9 cellular contexts compared by ENCODE assay signal in the genomic region with DNA sequence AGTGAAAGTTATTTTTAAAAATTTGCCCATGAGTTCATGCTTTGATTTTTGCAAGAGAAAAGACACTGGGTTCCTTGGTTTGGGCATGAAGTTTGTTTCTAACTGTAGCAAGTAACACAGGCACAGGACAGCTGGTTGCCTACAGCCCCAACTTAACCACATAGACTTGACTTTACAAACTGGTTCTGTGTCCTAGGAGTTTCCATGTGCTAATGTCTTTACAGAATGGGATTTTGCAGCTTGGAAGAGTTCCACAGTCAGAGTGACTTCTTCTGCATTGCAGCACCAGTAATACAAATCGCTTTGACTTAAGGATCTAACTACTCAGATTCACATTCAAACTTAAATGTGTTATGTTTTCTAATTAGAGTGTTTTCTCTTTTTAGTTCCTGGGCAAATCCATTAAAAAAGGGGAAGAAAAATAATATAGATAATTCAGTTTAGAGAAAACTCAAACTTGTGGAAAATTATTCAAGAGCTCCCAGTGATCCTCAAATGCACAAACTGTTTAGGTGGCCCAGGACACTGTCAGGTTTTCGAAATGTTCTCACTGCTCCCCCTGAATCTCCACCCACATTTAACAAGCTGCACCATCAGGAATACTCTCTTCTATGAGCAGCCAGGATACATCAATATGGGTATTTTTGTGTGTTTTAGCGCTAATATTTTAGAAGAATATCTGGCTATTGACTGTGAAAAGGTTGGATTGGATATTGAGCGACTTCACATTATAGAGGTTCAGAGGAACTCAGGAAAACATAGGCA. TPM values are rescaled to one million over a fixed set of nuclear protein-coding genes. Genes with fewer than 3 reads are reported as not detected.
DNase-seq lines count a peak whose midpoint lies in the region; ATAC-seq, FAIRE-seq and TF ChIP-seq lines count a peak whose summit lies in the region.
"Had no signal": no experiment of that assay in that cellular context is flagged by ENCODE, and none has a peak within 500 bp of the region (broad histone marks: within the 10 kb centered on the region; RNA-seq: fewer than 3 reads in every experiment).

No MANE protein-coding gene starts in this region.

- H3K4me1 Mint-ChIP-seq in glutamatergic neuron (ENCODE audit: low read depth, unreplicated experiment), result peaks cover 2% of the 10 kb centered on the region

- POLR2A ChIA-PET in A549 (lab: Yijun Ruan, JAX), result interaction anchor here (0.8 to 10.7 kb wide), 8 partner anchors 21 to 54 kb away, joined by 3 to 127 read pairs (median 12); a partner anchor contains a TSS

- peak overlapping the region; percentile 43 for H3K27ac Mint-ChIP-seq in glutamatergic neuron (ENCODE audit: unreplicated experiment)

- no peak for FAIRE-seq in A549 (lab: Jason Lieb, UNC)
- FAIRE-seq in GM19239 (lab: Jason Lieb, UNC), result peak; percentile 60

- no peaks in the 10 kb centered on the region for H3K36me3 ChIP-seq in SU-DHL-6 (ENCODE audit: low read length)
- H3K36me3 ChIP-seq: uterus had no signal

- peak overlapping the region; percentile 71 for H3K9ac ChIP-seq in SU-DHL-6 (ENCODE audit: low read length)

- H3K9me3 Mint-ChIP-seq in glutamatergic neuron (ENCODE audit: unreplicated experiment), result peaks cover 10% of the 10 kb centered on the region

- peaks cover 89% of the 10 kb centered on the region for H3F3A ChIP-seq in SU-DHL-6 (ENCODE audit: insufficient read depth)

- H3K27me3 Mint-ChIP-seq in glutamatergic neuron (ENCODE audit: unreplicated experiment), result peaks cover 6% of the 10 kb centered on the region

- ATAC-seq in A549 (no peak), GM21825 (IDR thresholded peaks at IDR 0.05; ENCODE audit: unreplicated experiment) (no peak), GM21723 (IDR thresholded peaks at IDR 0.05; ENCODE audit: unreplicated experiment) (no peak)

- TF ChIP-seq EP300 in A549 (IDR thresholded peaks at IDR 0.05), result no peak

- H3K9me2 ChIP-seq in SU-DHL-6 (replicated peaks; ENCODE audit: insufficient read depth, low read length), result no peaks in the 10 kb centered on the region

- H3K36me3 Mint-ChIP-seq in glutamatergic neuron (ENCODE audit: unreplicated experiment), result peaks cover 5% of the 10 kb centered on the region

- peak overlapping the region; percentile 25 for H2AFZ ChIP-seq in SU-DHL-6 (ENCODE audit: low read depth, low read length, severe bottlenecking)

- H3K4me1 ChIP-seq in A549, result 0 out of 3 replicates have a peak, but pooled peaks cover 4% of the 10 kb centered on the region

- H3K4me2 ChIP-seq in A549, result peak overlapping the region; percentile 73
- peak overlapping the region; percentile 80 for H3K4me2 ChIP-seq in SU-DHL-6 (ENCODE audit: low read depth, low read length, poor library complexity, severe bottlenecking)

- TF ChIP-seq POLR2A in A549 (IDR thresholded peaks at IDR 0.05; ENCODE audit: low read length), result no peak

- no peaks in the 10 kb centered on the region for H3K9me3 ChIP-seq in A549
- no peaks in the 10 kb centered on the region; the same call in 1 of the 2 replicates for H3K9me3 ChIP-seq in SU-DHL-6 (ENCODE audit: insufficient read depth, low read length)
- H3K9me3 ChIP-seq: uterus had no signal

- H3K4me3 ChIP-seq in A549 (no peak overlapping the region), SU-DHL-6 (ENCODE audit: insufficient read depth, low read length, poor library complexity, severe bottlenecking) (no peak overlapping the region)

- CTCF ChIA-PET in A549 (lab: Yijun Ruan, JAX), result interaction anchor here (1.3 kb wide), 1 partner anchor 27 kb away, joined by 8 read pairs; no protein-coding TSS in a partner anchor

- no peaks in the 10 kb centered on the region for H3K27me3 ChIP-seq in SU-DHL-6 (ENCODE audit: low read length)

- H3K79me2 ChIP-seq in SU-DHL-6 (ENCODE audit: insufficient read depth, low read length), result no peaks in the 10 kb centered on the region

- TF ChIP-seq CTCF in A549 (IDR thresholded peaks at IDR 0.05), result no peak
- no peak for TF ChIP-seq CTCF in SU-DHL-6 (IDR thresholded peaks at IDR 0.05; ENCODE audit: insufficient read depth, low read length, poor library complexity, severe bottlenecking)
- TF ChIP-seq CTCF in glutamatergic neuron (IDR thresholded peaks at IDR 0.05; ENCODE audit: partially characterized antibody, unreplicated experiment), result no peak

- 92% methylated on average over 4 of the region's 4 CpGs for WGBS in A549 (ENCODE audit: missing lambda C conversion rate)

- peak overlapping the region; percentile 96 for H3K4me3 Mint-ChIP-seq in glutamatergic neuron (ENCODE audit: unreplicated experiment)

- H4K20me1 ChIP-seq in SU-DHL-6 (ENCODE audit: low read depth, low read length), result no peaks in the 10 kb centered on the region

- TF ChIP-seq RAD21 in A549 (conservative IDR thresholded peaks at IDR 0.05 in 1 of 2, IDR thresholded peaks at IDR 0.05 in 1 of 2), result no peak

- peak overlapping the region; percentile 70 to 80 for H3K27ac ChIP-seq in A549
- H3K27ac ChIP-seq in SU-DHL-6 (ENCODE audit: low read depth, low read length), result peak overlapping the region; percentile 96
- H3K27ac ChIP-seq: uterus had no signal

- no peak for DNase-seq in A549 (ENCODE audit: low read depth in 1 of 2, low spot score in 1 of 2)
- DNase-seq in GM19239 (ENCODE audit: insufficient read length, low spot score), result no peak
- DNase-seq in glutamatergic neuron, result no peak
- DNase-seq in NCI-H774 (lab: John Stamatoyannopoulos, UW), result no peak
- no peak for DNase-seq in NCI-H1694 (lab: John Stamatoyannopoulos, UW)

TF ChIP-seq in A549, 52 proteins besides CTCF, POLR2A, EP300 and RAD21 (continues in another document):
- TF ChIP-seq JUN (IDR thresholded peaks at IDR 0.05) (no peak), KDM5A (IDR thresholded peaks at IDR 0.05) (no peak), ZFP36 (IDR thresholded peaks at IDR 0.05; ENCODE audit: borderline replicate concordance, partially characterized antibody) (no peak), HDAC2 (IDR thresholded peaks at IDR 0.05) (no peak), NR3C1 (IDR thresholded peaks at IDR 0.05) (no peak), TP53 (CRISPR knock-in tag; IDR thresholded peaks at IDR 0.05) (no peak), HEYL (CRISPR knock-in tag; IDR thresholded peaks at IDR 0.05) (no peak), SMC3 (IDR thresholded peaks at IDR 0.05) (no peak), PHF8 (IDR thresholded peaks at IDR 0.05; ENCODE audit: borderline replicate concordance, low read depth) (no peak), ZSCAN20 (CRISPR knock-in tag; IDR thresholded peaks at IDR 0.05) (no peak), SREBF2 (IDR thresholded peaks at IDR 0.05) (no peak), FOSL2 (IDR thresholded peaks at IDR 0.05) (no peak), FOSL2 (CRISPR knock-in tag; IDR thresholded peaks at IDR 0.05) (no peak), POLR2AphosphoS2 (conservative IDR thresholded peaks at IDR 0.05; ENCODE audit: low read length) (no peak)
- TF ChIP-seq, protein P1, sequence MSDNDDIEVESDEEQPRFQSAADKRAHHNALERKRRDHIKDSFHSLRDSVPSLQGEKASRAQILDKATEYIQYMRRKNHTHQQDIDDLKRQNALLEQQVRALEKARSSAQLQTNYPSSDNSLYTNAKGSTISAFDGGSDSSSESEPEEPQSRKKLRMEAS (IDR thresholded peaks at IDR 0.05), result no peak
- TF ChIP-seq, protein P2, sequence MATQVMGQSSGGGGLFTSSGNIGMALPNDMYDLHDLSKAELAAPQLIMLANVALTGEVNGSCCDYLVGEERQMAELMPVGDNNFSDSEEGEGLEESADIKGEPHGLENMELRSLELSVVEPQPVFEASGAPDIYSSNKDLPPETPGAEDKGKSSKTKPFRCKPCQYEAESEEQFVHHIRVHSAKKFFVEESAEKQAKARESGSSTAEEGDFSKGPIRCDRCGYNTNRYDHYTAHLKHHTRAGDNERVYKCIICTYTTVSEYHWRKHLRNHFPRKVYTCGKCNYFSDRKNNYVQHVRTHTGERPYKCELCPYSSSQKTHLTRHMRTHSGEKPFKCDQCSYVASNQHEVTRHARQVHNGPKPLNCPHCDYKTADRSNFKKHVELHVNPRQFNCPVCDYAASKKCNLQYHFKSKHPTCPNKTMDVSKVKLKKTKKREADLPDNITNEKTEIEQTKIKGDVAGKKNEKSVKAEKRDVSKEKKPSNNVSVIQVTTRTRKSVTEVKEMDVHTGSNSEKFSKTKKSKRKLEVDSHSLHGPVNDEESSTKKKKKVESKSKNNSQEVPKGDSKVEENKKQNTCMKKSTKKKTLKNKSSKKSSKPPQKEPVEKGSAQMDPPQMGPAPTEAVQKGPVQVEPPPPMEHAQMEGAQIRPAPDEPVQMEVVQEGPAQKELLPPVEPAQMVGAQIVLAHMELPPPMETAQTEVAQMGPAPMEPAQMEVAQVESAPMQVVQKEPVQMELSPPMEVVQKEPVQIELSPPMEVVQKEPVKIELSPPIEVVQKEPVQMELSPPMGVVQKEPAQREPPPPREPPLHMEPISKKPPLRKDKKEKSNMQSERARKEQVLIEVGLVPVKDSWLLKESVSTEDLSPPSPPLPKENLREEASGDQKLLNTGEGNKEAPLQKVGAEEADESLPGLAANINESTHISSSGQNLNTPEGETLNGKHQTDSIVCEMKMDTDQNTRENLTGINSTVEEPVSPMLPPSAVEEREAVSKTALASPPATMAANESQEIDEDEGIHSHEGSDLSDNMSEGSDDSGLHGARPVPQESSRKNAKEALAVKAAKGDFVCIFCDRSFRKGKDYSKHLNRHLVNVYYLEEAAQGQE (IDR thresholded peaks at IDR 0.05), result no peak
- TF ChIP-seq, protein P3, sequence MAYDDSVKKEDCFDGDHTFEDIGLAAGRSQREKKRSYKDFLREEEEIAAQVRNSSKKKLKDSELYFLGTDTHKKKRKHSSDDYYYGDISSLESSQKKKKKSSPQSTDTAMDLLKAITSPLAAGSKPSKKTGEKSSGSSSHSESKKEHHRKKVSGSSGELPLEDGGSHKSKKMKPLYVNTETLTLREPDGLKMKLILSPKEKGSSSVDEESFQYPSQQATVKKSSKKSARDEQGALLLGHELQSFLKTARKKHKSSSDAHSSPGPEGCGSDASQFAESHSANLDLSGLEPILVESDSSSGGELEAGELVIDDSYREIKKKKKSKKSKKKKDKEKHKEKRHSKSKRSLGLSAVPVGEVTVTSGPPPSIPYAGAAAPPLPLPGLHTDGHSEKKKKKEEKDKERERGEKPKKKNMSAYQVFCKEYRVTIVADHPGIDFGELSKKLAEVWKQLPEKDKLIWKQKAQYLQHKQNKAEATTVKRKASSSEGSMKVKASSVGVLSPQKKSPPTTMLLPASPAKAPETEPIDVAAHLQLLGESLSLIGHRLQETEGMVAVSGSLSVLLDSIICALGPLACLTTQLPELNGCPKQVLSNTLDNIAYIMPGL (CRISPR knock-in tag; IDR thresholded peaks at IDR 0.05; ENCODE audit: borderline replicate concordance), result no peak

RNA-seq across cellular contexts. Expression of a gene that starts 44.1 kb away (rescaled TPM):
- not detected in 2 replicates for polyA plus RNA-seq in A549 (2011; rRNA removed)
- polyA plus RNA-seq in A549 (2012; cell fraction: cytosol; rRNA removed), result not detected in 2 replicates
- not detected in 2 replicates for polyA plus RNA-seq in A549 (2012; cell fraction: nucleus; rRNA removed)
- not detected in 3 replicates for polyA plus RNA-seq in A549 (2017; fragmentation: RNase III; extraction: RNeasy Plus Mini Kit Qiagen cat#74134 plus additional on column Dnase treatment)
- polyA minus RNA-seq in A549 (2011; rRNA and poly(A)+ RNA removed), result not detected in 2 replicates
- total RNA-seq in glutamatergic neuron (ENCODE audit: unreplicated experiment), result not detected
- total RNA-seq: uterus had no signal
